Comparison of ENCODE assay signal across 8 cellular contexts in the genomic region with DNA sequence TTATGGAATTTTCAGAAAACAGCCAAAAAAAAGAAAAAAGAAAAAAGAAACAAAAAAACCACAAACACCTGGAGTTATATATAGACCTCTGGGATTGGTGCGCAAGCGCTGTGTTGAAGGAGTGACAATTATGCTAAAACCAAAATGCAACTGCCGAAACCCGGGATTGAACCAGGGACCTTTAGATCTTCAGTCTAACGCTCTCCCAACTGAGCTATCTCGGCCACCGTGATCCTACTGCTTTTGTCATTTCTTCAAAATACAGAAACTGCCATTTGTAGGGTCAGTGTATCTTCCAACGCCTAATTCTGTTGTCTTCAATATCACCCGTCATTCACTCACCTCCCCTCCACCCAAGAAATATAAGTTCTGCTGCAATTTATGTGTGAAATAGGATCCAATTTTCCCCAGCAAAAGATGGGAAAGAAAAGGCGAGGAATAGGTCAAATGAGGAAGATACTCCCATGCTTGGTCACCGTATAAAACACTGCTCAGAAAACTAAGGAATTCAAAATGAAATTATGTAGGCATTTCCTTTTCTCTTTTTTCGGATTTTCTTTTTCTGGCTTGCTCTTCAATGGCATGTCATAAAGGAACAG.
DNase-seq lines count a peak whose midpoint lies in the region; ATAC-seq, FAIRE-seq and TF ChIP-seq lines count a peak whose summit lies in the region.

No MANE protein-coding gene starts in this region.

- peaks cover 13 to 61% (median 20%) of the 10 kb centered on the region in 3 donors for H3K36me3 Mint-ChIP-seq in naive thymus-derived CD8-positive, alpha-beta T cell

- no peak overlapping the region for H3K27ac ChIP-seq in brain microvascular endothelial cell

- H3K4me3 Mint-ChIP-seq in naive thymus-derived CD8-positive, alpha-beta T cell, result no peak overlapping the region

- H3K27ac Mint-ChIP-seq in naive thymus-derived CD8-positive, alpha-beta T cell, result peak overlapping the region in 1 of 10 donors; percentile 72

- peaks cover 3% of the 10 kb centered on the region for H3K27me3 ChIP-seq in brain microvascular endothelial cell (replicated peaks)

- no peak for FAIRE-seq in HTR-8/SVneo (lab: Jason Lieb, UNC)

- in situ Hi-C loops in brain microvascular endothelial cell (cut with HindIII; ENCODE audit: low pct_ligation_motif_present, low sequenced_read_pairs), result no loop called here

- DNase-seq in activated CD8-positive, alpha-beta memory T cell treated with anti-CD3 and anti-CD28 coated beads for 24 hours, result peak; percentile 66
- no peak for DNase-seq in activated CD8-positive, alpha-beta memory T cell treated with anti-CD3 and anti-CD28 coated beads, Interleukin-2, amount 50 U/mL, for 4 hours
- peak; percentile 67 for DNase-seq in NCI-H774 (lab: John Stamatoyannopoulos, UW)
- DNase-seq in brain microvascular endothelial cell, result peak; percentile 80
- DNase-seq in pons (ENCODE audit: low spot score), result peak; percentile 12
- no peak for DNase-seq in HTR-8/SVneo (ENCODE audit: insufficient read length, low spot score)
- DNase-seq in naive thymus-derived CD8-positive, alpha-beta T cell, result no peak
- DNase-seq in NCI-H1092 treated with DMSO at 0.1 percent for 48 hours (lab: John Stamatoyannopoulos, UW), result no peak

- no peaks in the 10 kb centered on the region for H3K36me3 ChIP-seq in brain microvascular endothelial cell (replicated peaks)

- POLR2A ChIA-PET in naive thymus-derived CD8-positive, alpha-beta T cell (lab: Charles Lee), result interaction anchor here (0.6 kb wide), 1 partner anchor 165 kb away, joined by 3 read pairs; no protein-coding TSS in a partner anchor

- no peak for ATAC-seq in naive thymus-derived CD8-positive, alpha-beta T cell

- H3K4me1 Mint-ChIP-seq in naive thymus-derived CD8-positive, alpha-beta T cell, result peaks cover 0 to 25% (median 3%) of the 10 kb centered on the region in 4 donors

- no peak for TF ChIP-seq CTCF in brain microvascular endothelial cell (IDR thresholded peaks at IDR 0.05; ENCODE audit: low read depth, low read length, missing control alignments)

- H3K9me3 Mint-ChIP-seq in naive thymus-derived CD8-positive, alpha-beta T cell, result peaks cover 7 to 84% (median 44%) of the 10 kb centered on the region in 9 donors

- H3K27me3 Mint-ChIP-seq in naive thymus-derived CD8-positive, alpha-beta T cell, result peaks cover 58 to 91% (median 80%) of the 10 kb centered on the region in 5 donors

- H3K4me3 ChIP-seq in brain microvascular endothelial cell (ENCODE audit: low read depth, low read length), result peak overlapping the region; percentile 46

Comparison
In these comparisons a context has a peak if more than half of its experiments do, and no peak if none do; other contexts are left out.
1. DNase-seq: peak in activated CD8-positive, alpha-beta memory T cell treated with anti-CD3 and anti-CD28 coated beads for 24 hours (single experiment), NCI-H774 (single experiment), brain microvascular endothelial cell (single experiment) and pons (single experiment); none in activated CD8-positive, alpha-beta memory T cell treated with anti-CD3 and anti-CD28 coated beads, Interleukin-2, amount 50 U/mL, for 4 hours (single experiment), HTR-8/SVneo (single experiment), naive thymus-derived CD8-positive, alpha-beta T cell (0 of 10) and NCI-H1092 treated with DMSO at 0.1 percent for 48 hours (single experiment).